In the genomic region with DNA sequence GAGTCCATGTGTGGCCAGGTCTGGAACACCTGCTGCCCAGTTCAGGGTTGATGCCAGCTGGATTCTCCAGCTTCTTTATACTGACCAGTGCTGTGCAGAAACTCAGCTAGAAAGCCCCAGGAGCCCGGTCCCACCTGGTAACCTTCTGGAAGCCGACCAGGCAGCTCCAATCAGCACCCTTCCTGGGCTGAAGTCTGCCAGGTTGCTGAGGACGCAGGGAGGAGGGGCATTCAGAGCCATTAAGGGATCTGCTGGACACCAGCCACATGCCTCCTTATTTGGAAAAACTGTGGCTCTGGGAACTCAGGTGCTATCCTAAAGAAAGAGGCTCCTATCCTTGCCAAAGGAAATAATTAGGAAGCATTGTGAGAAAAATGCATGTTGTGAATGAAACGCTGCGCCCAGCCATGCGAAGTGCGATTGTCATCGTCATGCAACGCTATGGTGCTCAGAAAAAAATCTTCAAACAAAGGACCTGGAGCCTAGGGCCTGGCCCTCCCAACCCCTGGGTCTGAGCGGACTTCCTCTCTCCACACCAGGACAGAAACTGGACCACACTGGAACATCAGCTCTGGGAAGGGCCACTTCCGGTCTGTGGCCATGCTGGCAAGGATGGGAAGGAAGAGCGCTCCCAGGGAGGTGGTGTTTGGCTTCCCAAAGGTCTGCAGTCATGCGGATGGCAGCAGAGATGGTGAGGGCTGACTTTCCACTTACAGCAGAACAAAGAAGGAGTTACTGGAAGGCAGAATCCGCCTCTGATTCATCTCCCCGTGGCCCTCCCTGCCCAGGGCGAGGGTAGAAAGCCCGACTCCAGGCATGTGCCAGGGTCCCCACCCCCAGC, we compare ENCODE assay signal across 10 cellular contexts.
DNase-seq lines count a peak whose midpoint lies in the region; ATAC-seq, FAIRE-seq and TF ChIP-seq lines count a peak whose summit lies in the region.
"Had no signal": no experiment of that assay in that cellular context is flagged by ENCODE, and none has a peak within 500 bp of the region (broad histone marks: within the 10 kb centered on the region; RNA-seq: fewer than 3 reads in every experiment).

No MANE protein-coding gene starts in this region.

- H3F3A ChIP-seq in GM23338 (replicated peaks; ENCODE audit: low read depth), result no peaks in the 10 kb centered on the region

- H3K27me3 ChIP-seq in GM23338 (ENCODE audit: insufficient read depth) (no peaks in the 10 kb centered on the region), left ventricle myocardium inferior (ENCODE audit: low read depth) (no peaks in the 10 kb centered on the region), brain microvascular endothelial cell (replicated peaks) (no peaks in the 10 kb centered on the region)

- no peaks in the 10 kb centered on the region for H3K9me3 ChIP-seq in left ventricle myocardium inferior (replicated peaks)

- H3K36me3 Mint-ChIP-seq in GM23338 (ENCODE audit: low read depth), result no peaks in the 10 kb centered on the region

- no peaks in the 10 kb centered on the region; the same call in 2 of the 3 replicates for H3K9me3 Mint-ChIP-seq in GM23338
- H3K9me3 Mint-ChIP-seq: activated T-helper 2 cell treated with anti-CD3 and anti-CD28 coated beads, Interferon-gamma antibody, Interleukin-2, Interleukin-4, amounts not matched to agents 10 μg/mL and 5 μg/mL and 100 μg/mL, durations not matched to agents 14 hours and 24 hours and 36 hours had no signal

- TF ChIP-seq CTCF in GM23338 (conservative IDR thresholded peaks at IDR 0.05; ENCODE audit: low read depth in 2 of 2) (no peak), left ventricle myocardium inferior (IDR thresholded peaks at IDR 0.05; ENCODE audit: borderline replicate concordance) (no peak), brain microvascular endothelial cell (IDR thresholded peaks at IDR 0.05; ENCODE audit: low read depth, low read length, missing control alignments) (no peak)

- no peak overlapping the region for H3K4me3 ChIP-seq in GM23338
- H3K4me3 ChIP-seq in left ventricle myocardium inferior, result no peak overlapping the region
- H3K4me3 ChIP-seq in skin epidermis, result no peak overlapping the region
- H3K4me3 ChIP-seq in brain microvascular endothelial cell (ENCODE audit: low read depth, low read length), result no peak overlapping the region

- H3K4me1 ChIP-seq in GM23338 (ENCODE audit: insufficient read depth) (peaks cover 13% of the 10 kb centered on the region), left ventricle myocardium inferior (peaks cover 94% of the 10 kb centered on the region)

- H3K27ac ChIP-seq in GM23338 (ENCODE audit: low read depth), result no peak overlapping the region
- H3K27ac ChIP-seq in angular gyrus (ENCODE audit: low read depth, low read length), result peak overlapping the region; percentile 70
- peak overlapping the region; percentile 86 for H3K27ac ChIP-seq in left ventricle myocardium inferior (replicated peaks)
- peak overlapping the region in 20 of 21 experiments; percentile 67 to 98 (median 80) for H3K27ac ChIP-seq in skin epidermis
- no peak overlapping the region for H3K27ac ChIP-seq in brain microvascular endothelial cell

- no peaks in the 10 kb centered on the region for H3K36me3 ChIP-seq in GM23338 (ENCODE audit: insufficient read depth)
- no peaks in the 10 kb centered on the region for H3K36me3 ChIP-seq in left ventricle myocardium inferior
- no peaks in the 10 kb centered on the region for H3K36me3 ChIP-seq in brain microvascular endothelial cell (replicated peaks)

- H3K4me3 Mint-ChIP-seq in GM23338, result no peak overlapping the region

- H3K9me2 ChIP-seq in GM23338 (ENCODE audit: insufficient read depth), result no peaks in the 10 kb centered on the region

- in situ Hi-C loops in brain microvascular endothelial cell (cut with HindIII; ENCODE audit: low pct_ligation_motif_present, low sequenced_read_pairs), result no loop called here

- FAIRE-seq in GM12892 (lab: Jason Lieb, UNC), result no peak
- FAIRE-seq: TTC549 had no signal

- H3K4me1 Mint-ChIP-seq in GM23338, result peaks cover 37% of the 10 kb centered on the region

- no peak for TF ChIP-seq POLR2A in GM12892 (IDR thresholded peaks at IDR 0.05; ENCODE audit: low read depth, low read length)

- peak overlapping the region; percentile 81; the same call in 1 of the 2 replicates for H3K27ac Mint-ChIP-seq in GM23338
- H3K27ac Mint-ChIP-seq: activated T-helper 2 cell treated with anti-CD3 and anti-CD28 coated beads, Interferon-gamma antibody, Interleukin-2, Interleukin-4, amounts not matched to agents 10 μg/mL and 5 μg/mL and 100 μg/mL, durations not matched to agents 14 hours and 24 hours and 36 hours had no signal

- H3K4me2 ChIP-seq in GM23338, result no peak overlapping the region

- H2AFZ ChIP-seq in GM23338, result no peak overlapping the region

- intact Hi-C loops in left ventricle myocardium inferior (cut with micrococcal nuclease), result no loop called here

- DNase-seq in GM23338 (ENCODE audit: low spot score) (no peak), left ventricle myocardium inferior (no peak), GM03348 (ENCODE audit: low spot score) (no peak), brain microvascular endothelial cell (no peak), GM12892 (ENCODE audit: insufficient read length) (no peak)
- no peak for DNase-seq in activated CD4-positive, alpha-beta T cell treated with anti-CD3 and anti-CD28 coated beads, Interleukin-2, amount 50 U/mL, for 48 hours

- ATAC-seq in GM23338, result no peak

- H3K79me2 ChIP-seq in GM23338 (replicated peaks; ENCODE audit: insufficient read depth), result no peaks in the 10 kb centered on the region

- peaks cover 3% of the 10 kb centered on the region for H3K27me3 Mint-ChIP-seq in GM23338 (ENCODE audit: insufficient read depth, low read depth, poor library complexity)

- H4K20me1 ChIP-seq in GM23338 (replicated peaks; ENCODE audit: insufficient read depth), result no peaks in the 10 kb centered on the region

TF ChIP-seq in GM23338, 12 proteins besides CTCF, POLR2A, EP300 and RAD21 (continues in another document):
- TF ChIP-seq NANOG (IDR thresholded peaks at IDR 0.05; ENCODE audit: borderline replicate concordance), result no peak
- no peak for TF ChIP-seq ZNF331 (CRISPR knock-in tag; IDR thresholded peaks at IDR 0.05; ENCODE audit: low read depth)
- TF ChIP-seq ZNF114 (CRISPR knock-in tag; IDR thresholded peaks at IDR 0.05), result no peak
- TF ChIP-seq, protein P1, sequence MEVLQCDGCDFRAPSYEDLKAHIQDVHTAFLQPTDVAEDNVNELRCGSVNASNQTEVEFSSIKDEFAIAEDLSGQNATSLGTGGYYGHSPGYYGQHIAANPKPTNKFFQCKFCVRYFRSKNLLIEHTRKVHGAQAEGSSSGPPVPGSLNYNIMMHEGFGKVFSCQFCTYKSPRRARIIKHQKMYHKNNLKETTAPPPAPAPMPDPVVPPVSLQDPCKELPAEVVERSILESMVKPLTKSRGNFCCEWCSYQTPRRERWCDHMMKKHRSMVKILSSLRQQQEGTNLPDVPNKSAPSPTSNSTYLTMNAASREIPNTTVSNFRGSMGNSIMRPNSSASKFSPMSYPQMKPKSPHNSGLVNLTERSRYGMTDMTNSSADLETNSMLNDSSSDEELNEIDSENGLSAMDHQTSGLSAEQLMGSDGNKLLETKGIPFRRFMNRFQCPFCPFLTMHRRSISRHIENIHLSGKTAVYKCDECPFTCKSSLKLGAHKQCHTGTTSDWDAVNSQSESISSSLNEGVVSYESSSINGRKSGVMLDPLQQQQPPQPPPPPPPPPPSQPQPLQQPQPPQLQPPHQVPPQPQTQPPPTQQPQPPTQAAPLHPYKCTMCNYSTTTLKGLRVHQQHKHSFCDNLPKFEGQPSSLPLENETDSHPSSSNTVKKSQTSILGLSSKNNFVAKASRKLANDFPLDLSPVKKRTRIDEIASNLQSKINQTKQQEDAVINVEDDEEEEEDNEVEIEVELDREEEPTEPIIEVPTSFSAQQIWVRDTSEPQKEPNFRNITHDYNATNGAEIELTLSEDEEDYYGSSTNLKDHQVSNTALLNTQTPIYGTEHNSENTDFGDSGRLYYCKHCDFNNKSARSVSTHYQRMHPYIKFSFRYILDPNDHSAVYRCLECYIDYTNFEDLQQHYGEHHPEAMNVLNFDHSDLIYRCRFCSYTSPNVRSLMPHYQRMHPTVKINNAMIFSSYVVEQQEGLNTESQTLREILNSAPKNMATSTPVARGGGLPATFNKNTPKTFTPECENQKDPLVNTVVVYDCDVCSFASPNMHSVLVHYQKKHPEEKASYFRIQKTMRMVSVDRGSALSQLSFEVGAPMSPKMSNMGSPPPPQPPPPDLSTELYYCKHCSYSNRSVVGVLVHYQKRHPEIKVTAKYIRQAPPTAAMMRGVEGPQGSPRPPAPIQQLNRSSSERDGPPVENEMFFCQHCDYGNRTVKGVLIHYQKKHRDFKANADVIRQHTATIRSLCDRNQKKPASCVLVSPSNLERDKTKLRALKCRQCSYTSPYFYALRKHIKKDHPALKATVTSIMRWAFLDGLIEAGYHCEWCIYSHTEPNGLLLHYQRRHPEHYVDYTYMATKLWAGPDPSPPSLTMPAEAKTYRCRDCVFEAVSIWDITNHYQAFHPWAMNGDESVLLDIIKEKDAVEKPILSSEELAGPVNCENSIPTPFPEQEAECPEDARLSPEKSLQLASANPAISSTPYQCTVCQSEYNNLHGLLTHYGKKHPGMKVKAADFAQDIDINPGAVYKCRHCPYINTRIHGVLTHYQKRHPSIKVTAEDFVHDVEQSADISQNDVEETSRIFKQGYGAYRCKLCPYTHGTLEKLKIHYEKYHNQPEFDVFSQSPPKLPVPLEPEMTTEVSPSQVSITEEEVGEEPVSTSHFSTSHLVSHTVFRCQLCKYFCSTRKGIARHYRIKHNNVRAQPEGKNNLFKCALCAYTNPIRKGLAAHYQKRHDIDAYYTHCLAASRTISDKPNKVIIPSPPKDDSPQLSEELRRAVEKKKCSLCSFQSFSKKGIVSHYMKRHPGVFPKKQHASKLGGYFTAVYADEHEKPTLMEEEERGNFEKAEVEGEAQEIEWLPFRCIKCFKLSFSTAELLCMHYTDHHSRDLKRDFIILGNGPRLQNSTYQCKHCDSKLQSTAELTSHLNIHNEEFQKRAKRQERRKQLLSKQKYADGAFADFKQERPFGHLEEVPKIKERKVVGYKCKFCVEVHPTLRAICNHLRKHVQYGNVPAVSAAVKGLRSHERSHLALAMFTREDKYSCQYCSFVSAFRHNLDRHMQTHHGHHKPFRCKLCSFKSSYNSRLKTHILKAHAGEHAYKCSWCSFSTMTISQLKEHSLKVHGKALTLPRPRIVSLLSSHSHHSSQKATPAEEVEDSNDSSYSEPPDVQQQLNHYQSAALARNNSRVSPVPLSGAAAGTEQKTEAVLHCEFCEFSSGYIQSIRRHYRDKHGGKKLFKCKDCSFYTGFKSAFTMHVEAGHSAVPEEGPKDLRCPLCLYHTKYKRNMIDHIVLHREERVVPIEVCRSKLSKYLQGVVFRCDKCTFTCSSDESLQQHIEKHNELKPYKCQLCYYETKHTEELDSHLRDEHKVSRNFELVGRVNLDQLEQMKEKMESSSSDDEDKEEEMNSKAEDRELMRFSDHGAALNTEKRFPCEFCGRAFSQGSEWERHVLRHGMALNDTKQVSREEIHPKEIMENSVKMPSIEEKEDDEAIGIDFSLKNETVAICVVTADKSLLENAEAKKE (CRISPR knock-in tag; IDR thresholded peaks at IDR 0.05), result no peak
- no peak for TF ChIP-seq EZH2phosphoT487 (IDR thresholded peaks at IDR 0.05; ENCODE audit: unreplicated experiment)
- no peak for TF ChIP-seq POLR2AphosphoS5 (IDR thresholded peaks at IDR 0.05; ENCODE audit: low read depth)
- TF ChIP-seq EZH2 (IDR thresholded peaks at IDR 0.05; ENCODE audit: low read depth, unreplicated experiment), result no peak
- TF ChIP-seq STAT1 (IDR thresholded peaks at IDR 0.05; ENCODE audit: unreplicated experiment), result no peak

Comparison
In these comparisons a context has a peak if more than half of its experiments do, and no peak if none do; other contexts are left out.
1. H3K27ac ChIP-seq: peak in angular gyrus (single experiment), left ventricle myocardium inferior (single experiment) and skin epidermis (20 of 21); none in GM23338 (single experiment) and brain microvascular endothelial cell (single experiment).